In genomic region chr9:36864491-36865410, GRCh38 we compare ENCODE assay signal across 22 cellular contexts.
DNase-seq lines count a peak whose midpoint lies in the region; ATAC-seq, FAIRE-seq and TF ChIP-seq lines count a peak whose summit lies in the region.
"Had no signal": no experiment of that assay in that cellular context is flagged by ENCODE, and none has a peak within 500 bp of the region (broad histone marks: within the 10 kb centered on the region; RNA-seq: fewer than 3 reads in every experiment).

No MANE protein-coding gene starts in this region.

- intact Hi-C loops in CD8-positive, alpha-beta T cell (cut with DNase I, micrococcal nuclease), result no loop called here

- CTCF ChIA-PET in H1 (lab: Charles Lee; ENCODE audit: partially characterized antibody), result interaction anchor here (1.1 to 27.2 kb wide), 9 partner anchors 10 to 125 kb away, joined by 3 to 657 read pairs (median 18); no protein-coding TSS in a partner anchor
- CTCF ChIA-PET in CD8-positive, alpha-beta T cell (lab: Charles Lee), result interaction anchor here (1.4 kb wide), 1 partner anchor 9 kb away, joined by 5 read pairs; no protein-coding TSS in a partner anchor

- H3K9me3 ChIP-seq in H1 (ENCODE audit: insufficient read depth in 2 of 2, low read depth in 1 of 2, low read length in 1 of 2), result no peaks in the 10 kb centered on the region
- no peaks in the 10 kb centered on the region for H3K9me3 ChIP-seq in neural cell (ENCODE audit: low read length)
- no peaks in the 10 kb centered on the region for H3K9me3 ChIP-seq in CD8-positive, alpha-beta T cell (ENCODE audit: low read length)
- no peaks in the 10 kb centered on the region for H3K9me3 ChIP-seq in SJCRH30 (replicated peaks)
- H3K9me3 ChIP-seq: left lung, ovary had no signal

- no peak overlapping the region for H3K23ac ChIP-seq in H1 (ENCODE audit: insufficient read length)

- H3K14ac ChIP-seq in H1 (ENCODE audit: insufficient read length), result no peak overlapping the region

- H3K36me3 ChIP-seq in H1 (ENCODE audit: control insufficient read depth in 2 of 4, insufficient read depth in 4 of 4, low read length in 3 of 4), result no peaks in the 10 kb centered on the region
- H3K36me3 ChIP-seq in neural cell (ENCODE audit: insufficient read depth, low read length), result no peaks in the 10 kb centered on the region
- H3K36me3 ChIP-seq in CD8-positive, alpha-beta T cell (ENCODE audit: insufficient read depth, low read length), result no peaks in the 10 kb centered on the region
- no peaks in the 10 kb centered on the region for H3K36me3 ChIP-seq in SJCRH30
- H3K36me3 ChIP-seq: left lung, ovary had no signal

- TF ChIP-seq RAD21 in H1 (IDR thresholded peaks at IDR 0.05 in 1 of 2, conservative IDR thresholded peaks at IDR 0.05 in 1 of 2; ENCODE audit: low read depth in 2 of 2, low read length in 2 of 2) (no peak), neural cell (conservative IDR thresholded peaks at IDR 0.05) (no peak)

- no peak overlapping the region; a peak in 1 of 8 replicates for H3K4me3 ChIP-seq in H1 (ENCODE audit: extremely low read depth in 1 of 4, insufficient read depth in 2 of 4, low read depth in 3 of 4, low read length in 4 of 4)
- peak overlapping the region; percentile 37 for H3K4me3 ChIP-seq in neural cell (ENCODE audit: low read length)
- H3K4me3 ChIP-seq in CD8-positive, alpha-beta T cell (ENCODE audit: low read depth, low read length), result no peak overlapping the region
- no peak overlapping the region for H3K4me3 ChIP-seq in SJCRH30
- H3K4me3 ChIP-seq: left lung, ovary had no signal

- peaks cover 0 to 15% (median 4%) of the 10 kb centered on the region in 4 experiments; a peak in 6 of 7 replicates for H3K4me1 ChIP-seq in H1 (replicated peaks in 1 of 4; ENCODE audit: control insufficient read depth in 3 of 4, insufficient read depth in 4 of 4, low read length in 3 of 4)
- H3K4me1 ChIP-seq in CD8-positive, alpha-beta T cell (ENCODE audit: insufficient read depth, low read length), result no peaks in the 10 kb centered on the region
- no peaks in the 10 kb centered on the region for H3K4me1 ChIP-seq in SJCRH30
- H3K4me1 ChIP-seq: left lung had no signal

- H3K9me2 ChIP-seq in neural cell (ENCODE audit: insufficient read depth, low read length), result no peaks in the 10 kb centered on the region

- peaks cover 13% of the 10 kb centered on the region for H3K27me3 Mint-ChIP-seq in CD8-positive, alpha-beta T cell (ENCODE audit: low read depth)

- no peaks in the 10 kb centered on the region for H3K36me3 Mint-ChIP-seq in CD8-positive, alpha-beta T cell

- no peak overlapping the region for H3K56ac ChIP-seq in H1 (replicated peaks; ENCODE audit: insufficient read length, low read depth, low read length)

- TF ChIP-seq CTCF in H1 (IDR thresholded peaks at IDR 0.05; ENCODE audit: control extremely low read depth in 1 of 3, insufficient read depth in 1 of 3, low read depth in 1 of 3, low read length in 3 of 3) (0 out of 4 replicates have a peak, but pooled peaks of 1 of the 3 experiments have one; percentile 0), neural cell (IDR thresholded peaks at IDR 0.05; ENCODE audit: poor library complexity, severe bottlenecking) (no peak)
- no peak for TF ChIP-seq CTCF in CD8-positive, alpha-beta T cell (IDR thresholded peaks at IDR 0.05)

- no peak overlapping the region for H2AK5ac ChIP-seq in H1 (ENCODE audit: low read depth, low read length)

- H2BK12ac ChIP-seq in H1 (ENCODE audit: low read depth, low read length), result no peak overlapping the region

- H3K9me3 Mint-ChIP-seq in CD8-positive, alpha-beta T cell, result no peaks in the 10 kb centered on the region
- H3K9me3 Mint-ChIP-seq: T-helper 1 cell treated with Interleukin-12 subunit alpha and Interleukin-12 subunit beta and Interleukin-4 antibody, amounts not matched to agents 30 μg/mL and 1 μg/mL, for 36 hours had no signal

- H3K27me3 ChIP-seq in H1 (replicated peaks in 1 of 4; ENCODE audit: control insufficient read depth in 3 of 4, extremely low read depth in 1 of 4, insufficient read depth in 3 of 4, low read length in 3 of 4), result peaks cover 0 to 28% (median 21%) of the 10 kb centered on the region in 4 experiments; a peak in 5 of 7 replicates
- no peaks in the 10 kb centered on the region for H3K27me3 ChIP-seq in neural cell (ENCODE audit: insufficient read depth, low read depth, low read length)
- H3K27me3 ChIP-seq in CD8-positive, alpha-beta T cell (ENCODE audit: insufficient read depth, low read length), result no peaks in the 10 kb centered on the region
- H3K27me3 ChIP-seq in SJCRH30, result no peaks in the 10 kb centered on the region
- H3K27me3 ChIP-seq: ovary had no signal

- DNase-seq in COR-L47 (lab: John Stamatoyannopoulos, UW), result peak; percentile 10
- DNase-seq in NCI-H1092 treated with DMSO at 0.1 percent for 48 hours (lab: John Stamatoyannopoulos, UW), result peak; percentile 65
- DNase-seq in H1 (ENCODE audit: low read depth in 1 of 2, low spot score in 2 of 2), result no peak
- DNase-seq in CD8-positive, alpha-beta T cell, result no peak
- no peak for DNase-seq in AG08395 (ENCODE audit: low spot score)
- DNase-seq in SJCRH30, result no peak
- DNase-seq: activated CD8-positive, alpha-beta T cell treated with anti-CD3 and anti-CD28 coated beads, Interleukin-2, amount 10 ng/mL, durations not matched to agents 7 days and 5 days; activated naive CD4-positive, alpha-beta T cell treated with anti-CD3 and anti-CD28 coated beads, Interleukin-2, amount 50 U/mL, for 16 hours; activated T-cell treated with anti-CD3 and anti-CD28 coated beads, Interleukin-2, amount 50 U/mL, for 48 hours; NCI-H146; NCI-H226; ovary; SHP77 treated with DMSO at 0.1 percent for 48 hours; stimulated activated CD4-positive, alpha-beta T cell treated with anti-CD3 and anti-CD28 coated beads, Interleukin-1b, Interleukin-23, amount 100 ng/mL, for 48 hours; WERI-Rb-1 had no signal

- no peak overlapping the region for H4K5ac ChIP-seq in H1 (ENCODE audit: insufficient read length, low read depth, low read length)

- H3K4me2 ChIP-seq in H1 (ENCODE audit: insufficient read depth in 1 of 2, low read depth in 2 of 2, low read length in 2 of 2) (peak overlapping the region; percentile 15 to 46; a peak in 3 of 4 replicates), neural cell (ENCODE audit: low read length) (no peak overlapping the region)

- H2AFZ ChIP-seq in H1 (ENCODE audit: low read length), result no peak overlapping the region
- H2AFZ ChIP-seq in neural cell (ENCODE audit: low read depth, low read length), result peak overlapping the region; percentile 59

- no peak overlapping the region; the same call in 1 of the 2 replicates for H3K18ac ChIP-seq in H1 (ENCODE audit: extremely low read depth, low read length)

- POLR2A ChIA-PET in H1 (lab: Charles Lee; ENCODE audit: partially characterized antibody), result no interaction called here
- POLR2A ChIA-PET in CD8-positive, alpha-beta T cell (lab: Charles Lee), result no interaction called here

- H2BK120ac ChIP-seq in H1 (replicated peaks; ENCODE audit: low read depth, low read length), result no peak overlapping the region

- peaks cover 2% of the 10 kb centered on the region; the same call in 1 of the 2 replicates for H3K23me2 ChIP-seq in H1 (ENCODE audit: low read depth, low read length)

- no peak overlapping the region for H3K4ac ChIP-seq in H1 (replicated peaks; ENCODE audit: insufficient read length, low read depth, low read length)

- H3K27ac ChIP-seq in H1 (ENCODE audit: low read depth, low read length) (no peak overlapping the region), neural cell (ENCODE audit: low read length) (peak overlapping the region; percentile 17), SJCRH30 (no peak overlapping the region)
- H3K27ac ChIP-seq in CD8-positive, alpha-beta T cell (ENCODE audit: low read depth, low read length), result no peak overlapping the region
- H3K27ac ChIP-seq: left lung, ovary, WERI-Rb-1 had no signal

- H3K79me2 ChIP-seq in H1 (ENCODE audit: control insufficient read depth in 1 of 2, insufficient read depth in 2 of 2, low read length in 2 of 2) (no peaks in the 10 kb centered on the region), neural cell (replicated peaks; ENCODE audit: insufficient read depth, low read length) (no peaks in the 10 kb centered on the region)

- no peak overlapping the region for H3K4me3 Mint-ChIP-seq in CD8-positive, alpha-beta T cell
- H3K4me3 Mint-ChIP-seq: activated CD8-positive, alpha-beta T cell treated with anti-CD3 and anti-CD28 coated beads, Interleukin-2, amount 10 ng/mL, durations not matched to agents 7 days and 5 days; T-helper 1 cell treated with Interleukin-12 subunit alpha and Interleukin-12 subunit beta and Interleukin-4 antibody, amounts not matched to agents 30 μg/mL and 1 μg/mL, for 36 hours had no signal

- H2BK15ac ChIP-seq in H1 (ENCODE audit: low read length), result no peak overlapping the region

- no peaks in the 10 kb centered on the region for H3K79me1 ChIP-seq in H1 (ENCODE audit: low read depth, low read length)

- H4K20me1 ChIP-seq in H1 (replicated peaks in 1 of 2; ENCODE audit: control insufficient read depth in 1 of 2, insufficient read depth in 2 of 2, low read length in 2 of 2) (no peaks in the 10 kb centered on the region), neural cell (ENCODE audit: insufficient read depth) (no peaks in the 10 kb centered on the region)

- no peak overlapping the region for H4K91ac ChIP-seq in H1 (replicated peaks; ENCODE audit: insufficient read length, low read length)

- no peak for TF ChIP-seq POLR2A in H1 (IDR thresholded peaks at IDR 0.05; ENCODE audit: control extremely low read depth in 1 of 2, low read depth in 2 of 2, low read length in 2 of 2)

- no peak overlapping the region for H4K8ac ChIP-seq in H1 (ENCODE audit: extremely low read depth, insufficient read depth, low read length)

- 38% methylated on average over 22 of the region's 31 CpGs; no CpG with 5 or more reads in 1 of the 2 experiments for WGBS in H1 (ENCODE audit: extremely low coverage in 1 of 2, insufficient coverage in 1 of 2, insufficient read length in 1 of 2, insufficient replicate concordance in 2 of 2, low coverage in 1 of 2, low lambda C conversion rate in 2 of 2, missing lambda C conversion rate in 1 of 2), 2 experiments

- no peak overlapping the region for H2BK20ac ChIP-seq in H1 (ENCODE audit: low read length)

- no peaks in the 10 kb centered on the region for H3F3A ChIP-seq in neural cell (ENCODE audit: insufficient read depth, low read length, poor library complexity, severe bottlenecking)

- FAIRE-seq in H1 (lab: Jason Lieb, UNC), result no peak
- FAIRE-seq: astrocyte, endometrium, urothelium cell line had no signal

- no peak overlapping the region for H3K9ac ChIP-seq in H1 (replicated peaks in 1 of 4; ENCODE audit: extremely low read depth in 1 of 4, low read depth in 3 of 4, low read length in 3 of 4)
- H3K9ac ChIP-seq in neural cell (ENCODE audit: low read length), result peak overlapping the region; percentile 47

- H3K4me1 Mint-ChIP-seq in CD8-positive, alpha-beta T cell (ENCODE audit: low read depth), result no peaks in the 10 kb centered on the region

- no peak overlapping the region for H3K27ac Mint-ChIP-seq in CD8-positive, alpha-beta T cell
- H3K27ac Mint-ChIP-seq: activated CD8-positive, alpha-beta T cell treated with anti-CD3 and anti-CD28 coated beads, Interleukin-2, amount 10 ng/mL, durations not matched to agents 7 days and 5 days; T-helper 1 cell treated with Interleukin-12 subunit alpha and Interleukin-12 subunit beta and Interleukin-4 antibody, amounts not matched to agents 30 μg/mL and 1 μg/mL, for 36 hours had no signal

- ATAC-seq in CD8-positive, alpha-beta T cell, result no peak
- ATAC-seq in GM21447 (IDR thresholded peaks at IDR 0.05; ENCODE audit: unreplicated experiment), result no peak
- ATAC-seq: activated CD8-positive, alpha-beta T cell treated with anti-CD3 and anti-CD28 coated beads, Interleukin-2, amount 10 ng/mL, durations not matched to agents 7 days and 5 days; left lung had no signal

- TF ChIP-seq EP300 in H1 (IDR thresholded peaks at IDR 0.05; ENCODE audit: borderline replicate concordance in 1 of 2, low read depth in 2 of 2, low read length in 2 of 2), result no peak
- TF ChIP-seq EP300 in neural cell (conservative IDR thresholded peaks at IDR 0.05; ENCODE audit: poor library complexity, severe bottlenecking), result peak; percentile 46

- no peak overlapping the region for H2BK5ac ChIP-seq in H1 (ENCODE audit: low read depth, low read length)

Comparison
In these comparisons a context has a peak if more than half of its experiments do, and no peak if none do; other contexts are left out.
1. DNase-seq: peak in COR-L47 (single experiment) and NCI-H1092 treated with DMSO at 0.1 percent for 48 hours (single experiment); none in H1 (0 of 2), CD8-positive, alpha-beta T cell (0 of 7), AG08395 (single experiment) and SJCRH30 (0 of 2).